In the genomic region with DNA sequence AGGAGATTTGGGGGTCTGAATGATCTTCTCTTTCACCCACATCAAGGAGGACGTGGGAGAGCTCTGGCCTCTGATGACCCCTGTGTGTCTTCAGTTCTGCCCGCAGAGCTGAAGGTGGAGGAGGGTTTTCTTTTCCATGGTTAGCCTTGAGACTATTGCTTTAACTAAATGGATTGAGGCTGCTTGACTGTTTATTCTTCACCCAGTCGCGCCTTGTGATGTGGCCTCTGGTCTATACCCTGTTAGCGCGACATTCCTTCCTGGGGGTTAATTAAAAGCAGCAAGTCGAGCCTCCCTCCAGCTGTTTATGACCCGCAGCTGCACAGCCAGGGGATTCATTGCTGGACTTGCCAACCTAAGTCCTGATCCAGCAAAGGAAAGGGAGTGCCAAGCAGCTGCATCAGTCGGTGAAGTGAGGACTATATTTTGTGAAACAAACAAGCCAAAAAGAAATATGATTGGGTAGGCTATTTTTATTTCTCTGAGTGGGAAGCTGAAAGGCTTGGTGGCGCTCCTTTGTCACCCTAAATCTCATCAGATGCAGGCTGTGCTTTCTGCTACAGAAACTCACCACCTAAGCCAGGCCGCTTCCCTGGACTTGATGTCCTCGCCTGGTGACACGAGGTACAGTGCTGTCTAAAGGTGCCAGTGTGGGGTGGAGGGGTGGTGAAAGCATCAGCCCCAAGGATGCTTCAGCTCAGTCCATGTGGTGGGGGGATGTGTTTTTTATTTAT, we compare ENCODE assay signal across 1 cellular context.
TF ChIP-seq lines count a peak whose summit lies in the region.

No MANE protein-coding gene starts in this region.

TF ChIP-seq in HCT116, 20 proteins besides CTCF, POLR2A, EP300 and RAD21 (continued from another document):
- TF ChIP-seq ZBTB33 (IDR thresholded peaks at IDR 0.05; ENCODE audit: extremely low read depth, insufficient replicate concordance, low read length) (no peak), ZFX (IDR thresholded peaks at IDR 0.05) (no peak), CBX3 (IDR thresholded peaks at IDR 0.05; ENCODE audit: low read depth) (no peak), ATF3 (IDR thresholded peaks at IDR 0.05) (no peak), EZH2 (IDR thresholded peaks at IDR 0.05) (no peak), EZH2phosphoT487 (IDR thresholded peaks at IDR 0.05; ENCODE audit: borderline replicate concordance) (no peak)
